ENCODE assay signal across 23 cellular contexts in the genomic region with DNA sequence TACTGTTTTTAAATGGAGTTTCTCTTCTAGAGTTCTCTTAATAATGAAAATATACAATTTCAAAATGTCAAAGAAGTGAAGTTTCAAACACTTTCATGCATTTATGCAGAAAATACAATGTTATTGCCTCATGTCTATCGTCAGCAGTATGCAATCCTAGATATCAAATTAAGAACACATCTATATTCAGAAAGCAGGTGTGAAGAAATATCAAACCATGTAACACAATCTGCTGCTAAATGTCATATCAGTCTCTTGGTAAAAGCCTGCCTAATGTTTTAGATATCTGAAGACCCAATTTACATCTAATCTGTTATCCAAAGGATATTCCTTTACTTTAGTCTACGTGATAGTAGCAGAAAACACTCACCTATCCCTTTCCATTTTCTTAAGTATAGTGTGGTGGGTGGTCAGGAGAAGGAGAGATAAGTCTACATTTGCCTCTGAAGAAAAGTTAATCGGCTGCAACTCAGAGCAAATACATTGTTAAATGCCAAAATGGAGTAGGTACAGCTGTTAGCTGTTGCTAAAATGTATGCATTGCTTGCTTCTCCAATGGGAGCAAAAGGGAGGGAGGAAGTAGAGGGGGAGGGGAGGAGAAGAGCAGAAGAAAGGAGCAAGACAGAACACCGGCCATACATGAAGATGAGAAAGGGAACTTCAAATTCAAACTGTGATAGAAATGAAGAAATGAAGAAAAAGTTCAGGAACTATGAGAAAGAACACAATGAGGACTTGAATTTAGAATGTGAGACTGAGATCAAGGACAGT.
"Had no signal": no experiment of that assay in that cellular context is flagged by ENCODE, and none has a peak within 500 bp of the region (broad histone marks: within the 10 kb centered on the region; RNA-seq: fewer than 3 reads in every experiment).

No MANE protein-coding gene starts in this region.

- H3K27me3 Mint-ChIP-seq: activated naive CD8-positive, alpha-beta T cell; naive thymus-derived CD8-positive, alpha-beta T cell; progenitor cell of endocrine pancreas had no signal

- H3K27ac ChIP-seq: adrenal gland, ascending aorta, foreskin keratinocyte, right atrium auricular region, upper lobe of left lung, WERI-Rb-1 had no signal

- H3K4me3 Mint-ChIP-seq: activated CD8-positive, alpha-beta T cell treated with anti-CD3 and anti-CD28 coated beads, Interleukin-2, amount 10 ng/mL, durations not matched to agents 7 days and 5 days; activated naive CD8-positive, alpha-beta T cell; activated T-helper 1 cell treated with anti-CD3 and anti-CD28 coated beads, Interleukin-12 subunit alpha, Interleukin-12 subunit beta, Interleukin-2, Interleukin-4 antibody, amounts not matched to agents 30 ng/mL and 10 ng/mL and 1 ng/mL, durations not matched to agents 14 hours and 24 hours and 36 hours; mesothelial cell of epicardium; naive thymus-derived CD8-positive, alpha-beta T cell had no signal

- H3K9me3 Mint-ChIP-seq: activated T-helper 1 cell treated with anti-CD3 and anti-CD28 coated beads, Interleukin-12 subunit alpha, Interleukin-12 subunit beta, Interleukin-2, Interleukin-4 antibody, amounts not matched to agents 30 ng/mL and 10 ng/mL and 1 ng/mL, durations not matched to agents 14 hours and 24 hours and 36 hours; mesothelial cell of epicardium; naive thymus-derived CD8-positive, alpha-beta T cell had no signal

- H3K4me1 ChIP-seq: ascending aorta, foreskin keratinocyte, right atrium auricular region had no signal

- ATAC-seq: activated CD8-positive, alpha-beta T cell treated with anti-CD3 and anti-CD28 coated beads, Interleukin-2, amount 10 ng/mL, durations not matched to agents 7 days and 5 days; foreskin keratinocyte; left ventricle myocardium superior; naive thymus-derived CD8-positive, alpha-beta T cell; stimulated activated naive CD8-positive, alpha-beta T cell treated with anti-CD3 and anti-CD28 coated beads, Interleukin-15, Interleukin-2, amounts not matched to agents 100 U/mL and 50 U/mL, for 24 hours had no signal

- H3K36me3 ChIP-seq: adrenal gland, ascending aorta, right atrium auricular region, upper lobe of left lung, WERI-Rb-1 had no signal

- H3K27ac Mint-ChIP-seq: activated CD8-positive, alpha-beta T cell treated with anti-CD3 and anti-CD28 coated beads, Interleukin-2, amount 10 ng/mL, durations not matched to agents 7 days and 5 days; activated naive CD8-positive, alpha-beta T cell; activated T-helper 1 cell treated with anti-CD3 and anti-CD28 coated beads, Interleukin-12 subunit alpha, Interleukin-12 subunit beta, Interleukin-2, Interleukin-4 antibody, amounts not matched to agents 30 ng/mL and 10 ng/mL and 1 ng/mL, durations not matched to agents 14 hours and 24 hours and 36 hours; mesothelial cell of epicardium; progenitor cell of endocrine pancreas had no signal

- DNase-seq: activated CD4-positive, alpha-beta T cell treated with anti-CD3 and anti-CD28 coated beads for 1 hour; activated CD4-positive, alpha-beta T cell treated with anti-CD3 and anti-CD28 coated beads, Interleukin-2, amount 50 U/mL, for 1 hour; activated CD8-positive, alpha-beta T cell treated with anti-CD3 and anti-CD28 coated beads, Interleukin-2, amount 10 ng/mL, durations not matched to agents 7 days and 5 days; adrenal gland; central memory CD4-positive, alpha-beta T cell; effector memory CD4-positive, alpha-beta T cell; foreskin keratinocyte; glutamatergic neuron; hippocampal formation; left ventricle myocardium superior; mammary epithelial cell; naive thymus-derived CD8-positive, alpha-beta T cell; stimulated activated CD4-positive, alpha-beta T cell treated with anti-CD3 and anti-CD28 coated beads, Interleukin-12 subunit alpha, Interleukin-12 subunit beta, amount 100 ng/mL, for 4 hours; stimulated activated CD4-positive, alpha-beta T cell treated with anti-CD3 and anti-CD28 coated beads, Interleukin-4, amount 100 ng/mL, for 4 hours; stimulated activated naive CD8-positive, alpha-beta T cell treated with anti-CD3 and anti-CD28 coated beads, Interleukin-15, Interleukin-2, amounts not matched to agents 100 U/mL and 50 U/mL, for 24 hours; upper lobe of left lung; WERI-Rb-1 had no signal

- H3K9me3 ChIP-seq: adrenal gland, ascending aorta, right atrium auricular region, upper lobe of left lung had no signal

- H3K4me3 ChIP-seq: adrenal gland, ascending aorta, right atrium auricular region, upper lobe of left lung had no signal

- H3K27me3 ChIP-seq: adrenal gland, ascending aorta, foreskin keratinocyte, right atrium auricular region, upper lobe of left lung had no signal
